25 cellular contexts compared by ENCODE assay signal in the genomic region with DNA sequence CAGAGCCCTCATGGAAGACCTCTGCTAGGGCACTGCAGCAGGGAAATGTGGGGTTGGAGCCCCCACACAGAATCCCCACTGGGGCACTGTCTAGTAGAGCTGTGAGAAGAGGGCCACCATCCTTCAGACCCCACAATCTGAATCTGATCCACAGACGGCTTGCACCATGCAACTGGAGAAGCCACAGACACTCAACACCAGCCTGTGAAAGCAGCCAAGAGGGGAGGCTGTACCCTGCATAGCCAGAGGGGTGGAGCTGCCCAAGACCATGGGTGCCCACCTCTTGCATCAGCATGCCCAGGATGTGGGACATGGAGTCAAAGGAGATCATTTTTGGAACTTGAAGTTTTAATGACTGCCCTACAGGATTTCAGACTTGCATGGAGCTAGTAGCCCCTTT.
"Had no signal": no experiment of that assay in that cellular context is flagged by ENCODE, and none has a peak within 500 bp of the region (broad histone marks: within the 10 kb centered on the region; RNA-seq: fewer than 3 reads in every experiment).

No MANE protein-coding gene starts in this region.

- H3K27me3 ChIP-seq: ascending aorta, brain microvascular endothelial cell, neutrophil, ovary, upper lobe of right lung had no signal

- H3K4me1 ChIP-seq: ascending aorta, prostate gland, upper lobe of right lung had no signal

- H3K4me3 Mint-ChIP-seq: activated T-cell treated with anti-CD3 and anti-CD28 coated beads, Interleukin-2, amount 50 U/mL, for 4 hours; stimulated activated naive B cell treated with anti-CD40 and anti-IgM and Interleukin-4, amounts not matched to agents 10 μg/mL and 1 μg/mL and 100 μg/mL, for 72 hours had no signal

- H3K27me3 Mint-ChIP-seq: naive thymus-derived CD4-positive, alpha-beta T cell; stimulated activated naive B cell treated with anti-CD40 and anti-IgM and Interleukin-4, amounts not matched to agents 10 μg/mL and 1 μg/mL and 100 μg/mL, for 72 hours had no signal

- H3K27ac ChIP-seq: ascending aorta, brain microvascular endothelial cell, left ventricle myocardium inferior, neutrophil, ovary, prostate gland, thoracic aorta, upper lobe of right lung, WERI-Rb-1 had no signal

- H3K27ac Mint-ChIP-seq: stimulated activated naive B cell treated with anti-CD40 and anti-IgM and Interleukin-4, amounts not matched to agents 10 μg/mL and 1 μg/mL and 100 μg/mL, for 72 hours had no signal

- DNase-seq: activated CD4-positive, alpha-beta T cell treated with anti-CD3 and anti-CD28 coated beads, Interleukin-2, amount 50 U/mL, for 4 hours; activated CD4-positive, CD25-positive, alpha-beta regulatory T cell treated with anti-CD3 and anti-CD28 coated beads, Interleukin-2, amount 50 U/mL, for 72 hours; activated CD8-positive, alpha-beta memory T cell treated with anti-CD3 and anti-CD28 coated beads, Interleukin-2, amount 50 U/mL, for 4 hours; activated naive CD4-positive, alpha-beta T cell treated with Interleukin-2 at 50 U/mL for 16 hours; activated T-cell treated with anti-CD3 and anti-CD28 coated beads, Interleukin-2, amount 50 U/mL, for 4 hours; brain microvascular endothelial cell; caudate nucleus; dermis blood vessel endothelial cell; effector CD8-positive, alpha-beta T cell; foreskin melanocyte; kidney glomerular epithelial cell; left ventricle myocardium inferior; naive thymus-derived CD4-positive, alpha-beta T cell; ovary; stimulated activated CD4-positive, alpha-beta T cell treated with anti-CD3 and anti-CD28 coated beads, Interleukin-2, amount 100 ng/mL, for 48 hours; stimulated activated CD8-positive, alpha-beta memory T cell treated with anti-CD3 and anti-CD28 coated beads, Interleukin-4, amount 100 ng/mL, for 48 hours; stimulated activated naive B cell treated with anti-CD40 and anti-IgM and Interleukin-4, amounts not matched to agents 10 μg/mL and 1 μg/mL and 100 μg/mL, for 72 hours; T-helper 1 cell; upper lobe of right lung; WERI-Rb-1 had no signal

- H3K36me3 ChIP-seq: ascending aorta, brain microvascular endothelial cell, left ventricle myocardium inferior, neutrophil, ovary, prostate gland, thoracic aorta, upper lobe of right lung, WERI-Rb-1 had no signal

- H3K4me3 ChIP-seq: ascending aorta, left ventricle myocardium inferior, ovary, prostate gland, thoracic aorta, upper lobe of right lung had no signal

- ATAC-seq: activated T-cell treated with anti-CD3 and anti-CD28 coated beads, Interleukin-2, amount 50 U/mL, for 4 hours; esophagus mucosa; naive thymus-derived CD4-positive, alpha-beta T cell; stimulated activated naive B cell treated with anti-CD40 and anti-IgM and Interleukin-4, amounts not matched to agents 10 μg/mL and 1 μg/mL and 100 μg/mL, for 72 hours; upper lobe of right lung had no signal

- H3K9me3 ChIP-seq: ascending aorta, left ventricle myocardium inferior, neutrophil, ovary, prostate gland, thoracic aorta, upper lobe of right lung had no signal
